ENCODE assay signal across 1 cellular context in genomic region chr16:11303405-11304138, GRCh38.
TF ChIP-seq lines count a peak whose summit lies in the region.

No MANE protein-coding gene starts in this region.

TF ChIP-seq in HepG2, 621 proteins besides CTCF, POLR2A, EP300 and RAD21 (continued from another document and continues in another):
- no peak for TF ChIP-seq ZBTB37 (CRISPR knock-in tag; IDR thresholded peaks at IDR 0.05)
- TF ChIP-seq, protein P1, sequence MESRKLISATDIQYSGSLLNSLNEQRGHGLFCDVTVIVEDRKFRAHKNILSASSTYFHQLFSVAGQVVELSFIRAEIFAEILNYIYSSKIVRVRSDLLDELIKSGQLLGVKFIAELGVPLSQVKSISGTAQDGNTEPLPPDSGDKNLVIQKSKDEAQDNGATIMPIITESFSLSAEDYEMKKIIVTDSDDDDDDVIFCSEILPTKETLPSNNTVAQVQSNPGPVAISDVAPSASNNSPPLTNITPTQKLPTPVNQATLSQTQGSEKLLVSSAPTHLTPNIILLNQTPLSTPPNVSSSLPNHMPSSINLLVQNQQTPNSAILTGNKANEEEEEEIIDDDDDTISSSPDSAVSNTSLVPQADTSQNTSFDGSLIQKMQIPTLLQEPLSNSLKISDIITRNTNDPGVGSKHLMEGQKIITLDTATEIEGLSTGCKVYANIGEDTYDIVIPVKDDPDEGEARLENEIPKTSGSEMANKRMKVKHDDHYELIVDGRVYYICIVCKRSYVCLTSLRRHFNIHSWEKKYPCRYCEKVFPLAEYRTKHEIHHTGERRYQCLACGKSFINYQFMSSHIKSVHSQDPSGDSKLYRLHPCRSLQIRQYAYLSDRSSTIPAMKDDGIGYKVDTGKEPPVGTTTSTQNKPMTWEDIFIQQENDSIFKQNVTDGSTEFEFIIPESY (CRISPR knock-in tag; IDR thresholded peaks at IDR 0.05) = peak; percentile 61
- TF ChIP-seq ZNF768 (CRISPR knock-in tag; IDR thresholded peaks at IDR 0.05) = peak; percentile 35; the same call in 1 of the 2 replicates
- TF ChIP-seq ZIK1 (CRISPR knock-in tag; IDR thresholded peaks at IDR 0.05; ENCODE audit: borderline replicate concordance, low read depth) = 0 out of 2 replicates have a peak, but pooled peaks have one; percentile 49
- TF ChIP-seq ASH2L (IDR thresholded peaks at IDR 0.05; ENCODE audit: insufficient read length, low read depth, low read length) = peak; percentile 27
- TF ChIP-seq, protein P2, sequence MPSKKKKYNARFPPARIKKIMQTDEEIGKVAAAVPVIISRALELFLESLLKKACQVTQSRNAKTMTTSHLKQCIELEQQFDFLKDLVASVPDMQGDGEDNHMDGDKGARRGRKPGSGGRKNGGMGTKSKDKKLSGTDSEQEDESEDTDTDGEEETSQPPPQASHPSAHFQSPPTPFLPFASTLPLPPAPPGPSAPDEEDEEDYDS (CRISPR knock-in tag; IDR thresholded peaks at IDR 0.05) = 0 out of 2 replicates have a peak, but pooled peaks have one; percentile 23
- TF ChIP-seq ZNF556 (CRISPR knock-in tag; IDR thresholded peaks at IDR 0.05; ENCODE audit: borderline replicate concordance) = peak; percentile 32; the same call in 1 of the 2 replicates
- peak; percentile 30; the same call in 1 of the 2 replicates for TF ChIP-seq ZFP91 (CRISPR knock-in tag; IDR thresholded peaks at IDR 0.05; ENCODE audit: borderline replicate concordance)
- TF ChIP-seq, protein P3, sequence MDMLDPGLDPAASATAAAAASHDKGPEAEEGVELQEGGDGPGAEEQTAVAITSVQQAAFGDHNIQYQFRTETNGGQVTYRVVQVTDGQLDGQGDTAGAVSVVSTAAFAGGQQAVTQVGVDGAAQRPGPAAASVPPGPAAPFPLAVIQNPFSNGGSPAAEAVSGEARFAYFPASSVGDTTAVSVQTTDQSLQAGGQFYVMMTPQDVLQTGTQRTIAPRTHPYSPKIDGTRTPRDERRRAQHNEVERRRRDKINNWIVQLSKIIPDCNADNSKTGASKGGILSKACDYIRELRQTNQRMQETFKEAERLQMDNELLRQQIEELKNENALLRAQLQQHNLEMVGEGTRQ (IDR thresholded peaks at IDR 0.05; ENCODE audit: low read depth, low read length) = 0 out of 2 replicates have a peak, but pooled peaks have one; percentile 3
- TF ChIP-seq, protein P3 (CRISPR knock-in tag; IDR thresholded peaks at IDR 0.05; ENCODE audit: borderline replicate concordance) = no peak
- no peak for TF ChIP-seq SNAPC5 (CRISPR knock-in tag; IDR thresholded peaks at IDR 0.05; ENCODE audit: borderline replicate concordance)
- TF ChIP-seq, protein P4, sequence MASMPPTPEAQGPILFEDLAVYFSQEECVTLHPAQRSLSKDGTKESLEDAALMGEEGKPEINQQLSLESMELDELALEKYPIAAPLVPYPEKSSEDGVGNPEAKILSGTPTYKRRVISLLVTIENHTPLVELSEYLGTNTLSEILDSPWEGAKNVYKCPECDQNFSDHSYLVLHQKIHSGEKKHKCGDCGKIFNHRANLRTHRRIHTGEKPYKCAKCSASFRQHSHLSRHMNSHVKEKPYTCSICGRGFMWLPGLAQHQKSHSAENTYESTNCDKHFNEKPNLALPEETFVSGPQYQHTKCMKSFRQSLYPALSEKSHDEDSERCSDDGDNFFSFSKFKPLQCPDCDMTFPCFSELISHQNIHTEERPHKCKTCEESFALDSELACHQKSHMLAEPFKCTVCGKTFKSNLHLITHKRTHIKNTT (CRISPR knock-in tag; IDR thresholded peaks at IDR 0.05) = no peak
- peak; percentile 64; the same call in 1 of the 2 replicates for TF ChIP-seq HIC2 (CRISPR knock-in tag; IDR thresholded peaks at IDR 0.05; ENCODE audit: low read depth)
- TF ChIP-seq, protein P5, sequence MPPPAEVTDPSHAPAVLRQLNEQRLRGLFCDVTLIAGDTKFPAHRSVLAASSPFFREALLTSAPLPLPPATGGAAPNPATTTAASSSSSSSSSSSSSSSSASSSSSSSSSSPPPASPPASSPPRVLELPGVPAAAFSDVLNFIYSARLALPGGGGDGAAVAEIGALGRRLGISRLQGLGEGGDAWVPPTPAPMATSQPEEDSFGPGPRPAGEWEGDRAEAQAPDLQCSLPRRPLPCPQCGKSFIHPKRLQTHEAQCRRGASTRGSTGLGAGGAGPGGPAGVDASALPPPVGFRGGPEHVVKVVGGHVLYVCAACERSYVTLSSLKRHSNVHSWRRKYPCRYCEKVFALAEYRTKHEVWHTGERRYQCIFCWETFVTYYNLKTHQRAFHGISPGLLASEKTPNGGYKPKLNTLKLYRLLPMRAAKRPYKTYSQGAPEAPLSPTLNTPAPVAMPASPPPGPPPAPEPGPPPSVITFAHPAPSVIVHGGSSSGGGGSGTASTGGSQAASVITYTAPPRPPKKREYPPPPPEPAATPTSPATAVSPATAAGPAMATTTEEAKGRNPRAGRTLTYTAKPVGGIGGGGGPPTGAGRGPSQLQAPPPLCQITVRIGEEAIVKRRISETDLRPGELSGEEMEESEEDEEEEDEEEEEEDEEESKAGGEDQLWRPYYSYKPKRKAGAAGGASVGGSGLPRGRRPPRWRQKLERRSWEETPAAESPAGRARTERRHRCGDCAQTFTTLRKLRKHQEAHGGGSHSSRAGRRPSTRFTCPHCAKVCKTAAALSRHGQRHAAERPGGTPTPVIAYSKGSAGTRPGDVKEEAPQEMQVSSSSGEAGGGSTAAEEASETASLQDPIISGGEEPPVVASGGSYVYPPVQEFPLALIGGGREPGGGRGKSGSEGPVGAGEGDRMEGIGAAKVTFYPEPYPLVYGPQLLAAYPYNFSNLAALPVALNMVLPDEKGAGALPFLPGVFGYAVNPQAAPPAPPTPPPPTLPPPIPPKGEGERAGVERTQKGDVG (CRISPR knock-in tag; IDR thresholded peaks at IDR 0.05; ENCODE audit: borderline replicate concordance) = 0 out of 2 replicates have a peak, but pooled peaks have one; percentile 4
- TF ChIP-seq NPAS2 (CRISPR knock-in tag; IDR thresholded peaks at IDR 0.05; ENCODE audit: borderline replicate concordance) = no peak
- TF ChIP-seq ZFX (CRISPR knock-in tag; IDR thresholded peaks at IDR 0.05; ENCODE audit: low read depth) = 0 out of 2 replicates have a peak, but pooled peaks have one; percentile 18
- TF ChIP-seq KDM5B (CRISPR knock-in tag; IDR thresholded peaks at IDR 0.05; ENCODE audit: borderline replicate concordance) = 0 out of 2 replicates have a peak, but pooled peaks have one; percentile 7
- TF ChIP-seq ZMYM3 (CRISPR knock-in tag; IDR thresholded peaks at IDR 0.05) = 0 out of 2 replicates have a peak, but pooled peaks have one; percentile 59
- TF ChIP-seq, protein P6, sequence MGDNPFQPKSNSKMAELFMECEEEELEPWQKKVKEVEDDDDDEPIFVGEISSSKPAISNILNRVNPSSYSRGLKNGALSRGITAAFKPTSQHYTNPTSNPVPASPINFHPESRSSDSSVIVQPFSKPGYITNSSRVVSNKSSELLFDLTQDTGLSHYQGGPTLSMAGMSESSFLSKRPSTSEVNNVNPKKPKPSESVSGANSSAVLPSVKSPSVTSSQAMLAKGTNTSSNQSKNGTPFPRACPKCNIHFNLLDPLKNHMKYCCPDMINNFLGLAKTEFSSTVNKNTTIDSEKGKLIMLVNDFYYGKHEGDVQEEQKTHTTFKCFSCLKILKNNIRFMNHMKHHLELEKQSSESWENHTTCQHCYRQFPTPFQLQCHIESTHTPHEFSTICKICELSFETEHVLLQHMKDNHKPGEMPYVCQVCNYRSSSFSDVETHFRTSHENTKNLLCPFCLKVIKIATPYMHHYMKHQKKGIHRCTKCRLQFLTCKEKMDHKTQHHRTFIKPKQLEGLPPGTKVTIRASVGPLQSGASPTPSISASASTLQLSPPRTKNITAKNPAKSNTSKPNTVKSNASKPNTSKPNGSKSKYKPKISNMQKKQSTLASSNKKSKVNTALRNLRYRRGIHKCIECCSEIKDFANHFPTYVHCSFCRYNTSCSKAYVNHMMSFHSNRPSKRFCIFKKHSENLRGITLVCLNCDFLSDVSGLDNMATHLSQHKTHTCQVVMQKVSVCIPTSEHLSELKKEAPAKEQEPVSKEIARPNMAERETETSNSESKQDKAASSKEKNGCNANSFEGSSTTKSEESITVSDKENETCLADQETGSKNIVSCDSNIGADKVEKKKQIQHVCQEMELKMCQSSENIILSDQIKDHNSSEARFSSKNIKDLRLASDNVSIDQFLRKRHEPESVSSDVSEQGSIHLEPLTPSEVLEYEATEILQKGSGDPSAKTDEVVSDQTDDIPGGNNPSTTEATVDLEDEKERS (CRISPR knock-in tag; IDR thresholded peaks at IDR 0.05) = 0 out of 2 replicates have a peak, but pooled peaks have one; percentile 27
- peak; percentile 75 for TF ChIP-seq ZNF687 (CRISPR knock-in tag; IDR thresholded peaks at IDR 0.05)
- TF ChIP-seq BCL6 (CRISPR knock-in tag; IDR thresholded peaks at IDR 0.05) = peak; percentile 42; the same call in 1 of the 2 replicates
